In genomic region chr4:80134936-80135701, GRCh38 we compare ENCODE assay signal across 1 cellular context.
A peak's percentile ranks its signal among the peaks of the same experiment; 100 is the strongest.
TF ChIP-seq lines count a peak whose summit lies in the region.

No MANE protein-coding gene starts in this region.

TF ChIP-seq in K562, 482 proteins besides CTCF, POLR2A, EP300 and RAD21 (continued from another document and continues in another):
- TF ChIP-seq ZBTB40 (IDR thresholded peaks at IDR 0.05) (0 out of 2 replicates have a peak, but pooled peaks have one; percentile 17), ZBTB40 (CRISPR knock-in tag; IDR thresholded peaks at IDR 0.05) (no peak), TRIM24 (IDR thresholded peaks at IDR 0.05) (peak in 1 of 2 experiments; percentile 49; a peak in 1 of 4 replicates), ZNF589 (CRISPR knock-in tag; IDR thresholded peaks at IDR 0.05; ENCODE audit: low read depth) (peak; percentile 45; the same call in 1 of the 2 replicates), NFIC (IDR thresholded peaks at IDR 0.05) (peak; percentile 31; the same call in 1 of the 2 replicates), HMBOX1 (IDR thresholded peaks at IDR 0.05) (peak; percentile 82; the same call in 1 of the 2 replicates), FOXJ2 (tag; IDR thresholded peaks at IDR 0.05) (peak; percentile 99), PBX2 (CRISPR knock-in tag; IDR thresholded peaks at IDR 0.05; ENCODE audit: low read depth) (no peak), PBX2 (tag; conservative IDR thresholded peaks at IDR 0.05; ENCODE audit: low read depth) (peak; percentile 39; the same call in 1 of the 2 replicates), TEAD4 (IDR thresholded peaks at IDR 0.05; ENCODE audit: low read length) (peak; percentile 38; the same call in 1 of the 2 replicates), TEAD4 (CRISPR knock-in tag; IDR thresholded peaks at IDR 0.05; ENCODE audit: borderline replicate concordance) (no peak), GATAD2A (IDR thresholded peaks at IDR 0.05) (peak; percentile 84; the same call in 1 of the 2 replicates), CEBPZ (IDR thresholded peaks at IDR 0.05; ENCODE audit: borderline replicate concordance, low read depth, low read length) (no peak), HLTF (IDR thresholded peaks at IDR 0.05) (no peak), DEAF1 (CRISPR knock-in tag; IDR thresholded peaks at IDR 0.05) (no peak), EGR1 (conservative IDR thresholded peaks at IDR 0.05) (peak; percentile 95), FOSL1 (tag; conservative IDR thresholded peaks at IDR 0.05) (peak; percentile 51; the same call in 1 of the 2 replicates), FOXA1 (IDR thresholded peaks at IDR 0.05; ENCODE audit: borderline replicate concordance) (peak; percentile 56; the same call in 1 of the 2 replicates), MEF2D (tag; conservative IDR thresholded peaks at IDR 0.05; ENCODE audit: low read depth) (0 out of 2 replicates have a peak, but pooled peaks have one; percentile 41), MYBL2 (IDR thresholded peaks at IDR 0.05; ENCODE audit: low read depth) (peak; percentile 70), MYBL2 (CRISPR knock-in tag; IDR thresholded peaks at IDR 0.05; ENCODE audit: borderline replicate concordance) (no peak), NR2C1 (IDR thresholded peaks at IDR 0.05) (0 out of 2 replicates have a peak, but pooled peaks have one; percentile 12), NR2C1 (tag; IDR thresholded peaks at IDR 0.05) (no peak), ATF3 (IDR thresholded peaks at IDR 0.05) (peak; percentile 38), ATF3 (CRISPR knock-in tag; conservative IDR thresholded peaks at IDR 0.05) (no peak), RBM34 (IDR thresholded peaks at IDR 0.05; ENCODE audit: borderline replicate concordance, insufficient read depth, low read length) (no peak), CHAMP1 (IDR thresholded peaks at IDR 0.05) (peak; percentile 85), ZNF143 (CRISPR knock-in tag; IDR thresholded peaks at IDR 0.05) (no peak), GATA2 (CRISPR knock-in tag; IDR thresholded peaks at IDR 0.05) (peak; percentile 60; the same call in 1 of the 2 replicates), KLF10 (CRISPR knock-in tag; IDR thresholded peaks at IDR 0.05) (no peak), PHF8 (IDR thresholded peaks at IDR 0.05; ENCODE audit: borderline replicate concordance, low read length) (no peak), SMARCC2 (IDR thresholded peaks at IDR 0.05; ENCODE audit: low read depth) (peak; percentile 60; the same call in 1 of the 2 replicates), FOXK2 (conservative IDR thresholded peaks at IDR 0.05 in 1 of 2, IDR thresholded peaks at IDR 0.05 in 1 of 2; ENCODE audit: low read depth in 2 of 2) (peak; percentile 82 to 84; a peak in 3 of 4 replicates), CTBP1 (IDR thresholded peaks at IDR 0.05; ENCODE audit: borderline replicate concordance) (peak; percentile 56; the same call in 1 of the 2 replicates), FOXM1 (IDR thresholded peaks at IDR 0.05; ENCODE audit: low read depth) (peak; percentile 72), FOXM1 (CRISPR knock-in tag; IDR thresholded peaks at IDR 0.05; ENCODE audit: low read depth) (no peak), HNRNPH1 (optimal IDR thresholded peaks at IDR 0.05; ENCODE audit: low read depth, low read length) (no peak), NCOA4 (IDR thresholded peaks at IDR 0.05; ENCODE audit: partially characterized antibody) (no peak)
